Comparison of ENCODE assay signal across 20 cellular contexts in genomic region chr18:49722472-49722871, GRCh38.
DNase-seq lines count a peak whose midpoint lies in the region; ATAC-seq, FAIRE-seq and TF ChIP-seq lines count a peak whose summit lies in the region.
"Had no signal": no experiment of that assay in that cellular context is flagged by ENCODE, and none has a peak within 500 bp of the region (broad histone marks: within the 10 kb centered on the region; RNA-seq: fewer than 3 reads in every experiment).

No MANE protein-coding gene starts in this region.

- peak overlapping the region; percentile 67 for H2BK5ac ChIP-seq in mesendoderm (ENCODE audit: low read length)

- H3K18ac ChIP-seq in mesendoderm (ENCODE audit: low read length) = no peak overlapping the region

- no peak for FAIRE-seq in small intestine (lab: Jason Lieb, UNC)
- FAIRE-seq: GM18507 had no signal

- H3K9ac ChIP-seq in mesendoderm (ENCODE audit: low read length) = no peak overlapping the region
- H3K9ac ChIP-seq: GM23248 had no signal

- H3K4me3 ChIP-seq in HEK293 (ENCODE audit: low read depth, low read length) = no peak overlapping the region
- H3K4me3 ChIP-seq in PC-9 = no peak overlapping the region
- H3K4me3 ChIP-seq in mesendoderm (ENCODE audit: low read length) = no peak overlapping the region
- H3K4me3 ChIP-seq in small intestine (ENCODE audit: low read depth in 1 of 2, low read length in 2 of 2) = no peak overlapping the region
- H3K4me3 ChIP-seq in H7 (ENCODE audit: insufficient read depth, low read depth, low read length) = no peak overlapping the region
- H3K4me3 ChIP-seq in lower lobe of right lung = no peak overlapping the region
- H3K4me3 ChIP-seq: GM23248, HAP-1, SJCRH30 had no signal

- H2BK120ac ChIP-seq in mesendoderm (ENCODE audit: low read depth, low read length) = no peak overlapping the region

- POLR2A ChIA-PET in HEK293 (lab: Yijun Ruan, JAX) (no interaction called here), PC-9 (lab: Charles Lee; ENCODE audit: unreplicated experiment) (no interaction called here)

- DNase-seq in PC-9 (no peak), mesendoderm (no peak), small intestine (peak; percentile 78), H7 (no peak), lower lobe of right lung (no peak)
- DNase-seq: DMS153, GM23248, NCI-H1092 treated with DMSO at 0.1 percent for 48 hours, NCI-H1436, NCI-H187, NCI-H2081 treated with DMSO at 0.1 percent for 48 hours, NCI-H2171, NCI-H226, NCI-H510A, NCI-H774, SJCRH30 had no signal

- H3K36me3 ChIP-seq in HEK293 (ENCODE audit: control insufficient read depth in 2 of 2, insufficient read depth in 1 of 2, low read length in 2 of 2) (no peaks in the 10 kb centered on the region), PC-9 (ENCODE audit: low read depth) (no peaks in the 10 kb centered on the region), mesendoderm (ENCODE audit: control insufficient read depth, insufficient read depth, low read length) (no peaks in the 10 kb centered on the region), small intestine (ENCODE audit: control insufficient read depth in 2 of 2, insufficient read depth in 2 of 2, low read length in 2 of 2) (peaks cover 0 to 2% of the 10 kb centered on the region in 2 donors), H7 (replicated peaks; ENCODE audit: control insufficient read depth, insufficient read depth, low read length) (no peaks in the 10 kb centered on the region), lower lobe of right lung (no peaks in the 10 kb centered on the region)
- H3K36me3 ChIP-seq: HAP-1, SJCRH30 had no signal

- ATAC-seq in HG03108 (IDR thresholded peaks at IDR 0.05; ENCODE audit: unreplicated experiment) (no peak), lower lobe of right lung (no peak)

- H3K23ac ChIP-seq in mesendoderm (ENCODE audit: low read length) = no peak overlapping the region

- H3F3A ChIP-seq in PC-9 (ENCODE audit: insufficient read depth, low read depth) = peaks cover 27% of the 10 kb centered on the region

- peak overlapping the region; percentile 2 for H3K56ac ChIP-seq in mesendoderm (ENCODE audit: low read length)

- no peaks in the 10 kb centered on the region for H4K20me1 ChIP-seq in PC-9 (ENCODE audit: insufficient read depth)

- no peak overlapping the region for H3K27ac ChIP-seq in HEK293 (ENCODE audit: extremely low read depth, low read depth, low read length)
- H3K27ac ChIP-seq in PC-9 = peak overlapping the region; percentile 82; the same call in 1 of the 2 replicates
- no peak overlapping the region for H3K27ac ChIP-seq in mesendoderm (ENCODE audit: low read depth, low read length)
- H3K27ac ChIP-seq in small intestine (ENCODE audit: low read depth in 1 of 2, low read length in 1 of 2) = peak overlapping the region in 1 of 2 donors; percentile 24
- H3K27ac ChIP-seq in lower lobe of right lung = no peak overlapping the region
- H3K27ac ChIP-seq: GM23248 had no signal

- peak overlapping the region; percentile 13 for H2BK15ac ChIP-seq in mesendoderm (replicated peaks; ENCODE audit: low read depth)

- TF ChIP-seq CTCF in HEK293 (tag by site-specific recombination; IDR thresholded peaks at IDR 0.05) = no peak
- no peak for TF ChIP-seq CTCF in PC-9 (conservative IDR thresholded peaks at IDR 0.05)
- TF ChIP-seq CTCF in lower lobe of right lung (IDR thresholded peaks at IDR 0.05) = no peak

- H3K79me2 ChIP-seq in PC-9 (ENCODE audit: low read depth) (no peaks in the 10 kb centered on the region), mesendoderm (ENCODE audit: control insufficient read depth, insufficient read depth, low read length) (no peaks in the 10 kb centered on the region)

- H3K4me2 ChIP-seq in PC-9 (no peak overlapping the region; the same call in 1 of the 2 replicates), mesendoderm (ENCODE audit: low read length) (no peak overlapping the region)

- no TSS peak for BruUV-seq in PC-9 (replicated peaks; lab: Mats Ljungman, UMichigan)

- H3K79me1 ChIP-seq in mesendoderm (ENCODE audit: low read length) = no peaks in the 10 kb centered on the region

- CTCF ChIA-PET in HEK293 (lab: Yijun Ruan, JAX) (interaction anchor here (0.8 to 1.2 kb wide), 2 partner anchors 9 to 15 kb away, joined by 3 read pairs; no protein-coding TSS in a partner anchor), PC-9 (lab: Charles Lee) (no interaction called here)

- no peaks in the 10 kb centered on the region for H3K9me2 ChIP-seq in PC-9 (ENCODE audit: insufficient read depth)

- no peak overlapping the region for H2AFZ ChIP-seq in PC-9
- H2AFZ ChIP-seq: GM23248 had no signal

- H4K8ac ChIP-seq in mesendoderm (ENCODE audit: low read depth, low read length) = no peak overlapping the region

- H2AK5ac ChIP-seq in mesendoderm (ENCODE audit: low read length) = peak overlapping the region; percentile 27

- no peak overlapping the region for H3K4ac ChIP-seq in mesendoderm (ENCODE audit: low read depth, low read length)

- WGBS in mesendoderm (ENCODE audit: extremely low coverage, insufficient coverage, low lambda C conversion rate) = no CpG with 5 or more reads among the region's 4 CpGs
- 12 to 37% (median 26%) methylated on average over 4 of the region's 4 CpGs for WGBS in small intestine, 3 donors

- H3K4me1 ChIP-seq in HEK293 (ENCODE audit: control insufficient read depth, insufficient read depth, low read length) (peaks cover 23% of the 10 kb centered on the region), PC-9 (replicated peaks; ENCODE audit: insufficient read depth) (peaks cover 39% of the 10 kb centered on the region), mesendoderm (ENCODE audit: control insufficient read depth, low read depth, low read length) (peaks cover 10% of the 10 kb centered on the region), small intestine (ENCODE audit: control insufficient read depth in 2 of 2, insufficient read depth in 1 of 2, low read depth in 1 of 2, low read length in 1 of 2) (peaks cover 2 to 18% of the 10 kb centered on the region in 2 donors), lower lobe of right lung (peaks cover 26% of the 10 kb centered on the region)

- H3K9me3 ChIP-seq in HEK293 (ENCODE audit: control insufficient read depth, insufficient read depth, low read depth, low read length) = no peaks in the 10 kb centered on the region
- H3K9me3 ChIP-seq in PC-9 (ENCODE audit: insufficient read depth, low read depth) = no peaks in the 10 kb centered on the region
- no peaks in the 10 kb centered on the region for H3K9me3 ChIP-seq in small intestine (ENCODE audit: control insufficient read depth, low read depth)
- H3K9me3 ChIP-seq in lower lobe of right lung = no peaks in the 10 kb centered on the region
- H3K9me3 ChIP-seq: HAP-1, SJCRH30 had no signal

- intact Hi-C loops in PC-9 (cut with micrococcal nuclease; ENCODE audit: unreplicated experiment) (no loop called here), lower lobe of right lung (cut with DNase I) (no loop called here)

- no peak overlapping the region for H4K5ac ChIP-seq in mesendoderm (ENCODE audit: low read length)

- H3K27me3 ChIP-seq in PC-9 (ENCODE audit: insufficient read depth, low read depth) = no peaks in the 10 kb centered on the region
- H3K27me3 ChIP-seq in mesendoderm (ENCODE audit: insufficient read depth, low read length, poor library complexity) = no peaks in the 10 kb centered on the region
- H3K27me3 ChIP-seq in small intestine (ENCODE audit: control insufficient read depth in 2 of 2, insufficient read depth in 2 of 2, low read length in 2 of 2) = no peaks in the 10 kb centered on the region
- no peaks in the 10 kb centered on the region for H3K27me3 ChIP-seq in H7 (ENCODE audit: control insufficient read depth, insufficient read depth, low read length)
- no peaks in the 10 kb centered on the region for H3K27me3 ChIP-seq in lower lobe of right lung (ENCODE audit: low read depth)
- H3K27me3 ChIP-seq: SJCRH30 had no signal

TF ChIP-seq in HEK293, 187 proteins besides CTCF, POLR2A, EP300 and RAD21:
- 0 out of 2 replicates have a peak, but pooled peaks have one; percentile 7 for TF ChIP-seq BCL6B (tag by site-specific recombination; IDR thresholded peaks at IDR 0.05)
- TF ChIP-seq ZNF112 (tag by site-specific recombination; IDR thresholded peaks at IDR 0.05) = no peak
TF ChIP-seq in HEK293: peak in this region for 1.
